In the genomic region with DNA sequence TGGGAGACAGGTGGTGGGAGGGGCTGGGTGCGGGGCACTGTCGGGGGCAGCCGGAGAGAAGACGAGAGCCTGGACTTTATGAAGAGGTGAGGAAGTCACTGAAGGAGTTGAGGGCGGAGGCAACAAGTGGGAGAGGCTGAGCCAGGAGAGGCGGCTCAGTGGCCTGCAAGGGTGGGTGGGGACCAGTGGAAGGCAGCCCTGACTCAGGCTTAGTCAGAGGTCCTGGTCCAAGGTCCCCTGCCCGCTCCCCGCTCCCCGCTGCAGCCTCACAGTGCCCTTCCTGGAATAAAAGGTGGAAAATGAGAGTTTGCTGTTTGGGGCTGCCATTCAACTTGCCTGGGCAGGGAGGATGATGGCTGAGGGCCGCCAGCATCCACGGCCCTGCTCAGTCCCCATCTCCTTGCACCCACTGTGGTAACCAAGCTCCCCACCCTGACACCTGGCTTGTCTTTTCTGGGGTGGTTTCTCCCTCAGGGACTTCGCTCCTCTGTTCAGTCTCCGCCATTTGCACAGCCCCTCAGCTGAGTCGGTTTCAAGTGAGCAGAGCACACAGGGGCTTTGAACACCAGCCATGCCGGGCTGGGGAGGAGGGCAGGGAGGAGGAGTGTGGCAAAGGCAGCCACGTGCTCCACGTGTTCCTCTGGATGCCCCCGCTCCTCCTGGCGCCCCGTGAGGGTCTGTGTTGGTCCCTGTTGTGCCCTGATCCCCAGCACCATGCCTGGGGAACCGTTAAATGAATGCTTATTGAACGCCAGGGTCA, we compare ENCODE assay signal across 10 cellular contexts. TPM values are rescaled to one million over a fixed set of nuclear protein-coding genes. Genes with fewer than 3 reads are reported as not detected.
A peak's percentile ranks its signal among the peaks of the same experiment; 100 is the strongest.
DNase-seq lines count a peak whose midpoint lies in the region; ATAC-seq, FAIRE-seq and TF ChIP-seq lines count a peak whose summit lies in the region.
"Had no signal": no experiment of that assay in that cellular context is flagged by ENCODE, and none has a peak within 500 bp of the region (broad histone marks: within the 10 kb centered on the region; RNA-seq: fewer than 3 reads in every experiment).

No MANE protein-coding gene starts in this region.

- H3K36me3 Mint-ChIP-seq in activated CD8-positive, alpha-beta memory T cell treated with anti-CD3 and anti-CD28 coated beads, Interleukin-2, amount 10 ng/mL, durations not matched to agents 7 days and 5 days = no peaks in the 10 kb centered on the region

- no peak overlapping the region for H3K9ac ChIP-seq in BLaER1 treated with 17β-estradiol and CSF1 and Interleukin-3, amounts not matched to agents 10 nM and 100 nM

- no peak for TF ChIP-seq POLR2A in esophagus muscularis mucosa (IDR thresholded peaks at IDR 0.05; ENCODE audit: low read depth)
- no peak for TF ChIP-seq POLR2A in suprapubic skin (IDR thresholded peaks at IDR 0.05)

- H3K36me3 ChIP-seq in BLaER1 treated with 17β-estradiol and CSF1 and Interleukin-3, amounts not matched to agents 10 nM and 100 nM = no peaks in the 10 kb centered on the region
- H3K36me3 ChIP-seq in esophagus muscularis mucosa (no peaks in the 10 kb centered on the region), muscle layer of duodenum (ENCODE audit: control insufficient read depth in 1 of 2, insufficient read depth in 2 of 2, low read length in 2 of 2) (no peaks in the 10 kb centered on the region), suprapubic skin (no peaks in the 10 kb centered on the region)

- H3K27ac ChIP-seq in BLaER1 treated with 17β-estradiol and CSF1 and Interleukin-3, amounts not matched to agents 10 nM and 100 nM = no peak overlapping the region
- H3K27ac ChIP-seq in esophagus muscularis mucosa (replicated peaks in 1 of 4) (peak overlapping the region; percentile 31 to 62 (median 44)), muscle layer of duodenum (ENCODE audit: low read length) (peak overlapping the region; percentile 76), suprapubic skin (no peak overlapping the region)

- H3K27ac Mint-ChIP-seq in activated CD8-positive, alpha-beta memory T cell treated with anti-CD3 and anti-CD28 coated beads, Interleukin-2, amount 10 ng/mL, durations not matched to agents 7 days and 5 days = no peak overlapping the region

- CTCF ChIA-PET in activated CD8-positive, alpha-beta memory T cell treated with anti-CD3 and anti-CD28 coated beads, Interleukin-2, amount 10 ng/mL, durations not matched to agents 7 days and 5 days (lab: Charles Lee) = no interaction called here

- peak overlapping the region in 8 of 11 experiments; percentile 5 to 42 (median 20); a peak in 10 of 22 replicates for H3K4me2 ChIP-seq in BLaER1 treated with 17β-estradiol and CSF1 and Interleukin-3, amounts not matched to agents 10 nM and 100 nM

- TF ChIP-seq CTCF in esophagus muscularis mucosa (IDR thresholded peaks at IDR 0.05) = no peak
- TF ChIP-seq CTCF in suprapubic skin (IDR thresholded peaks at IDR 0.05) = no peak

- FAIRE-seq in RCC 7860 (lab: Jason Lieb, UNC) = peak; percentile 84

- ATAC-seq in activated CD8-positive, alpha-beta memory T cell treated with anti-CD3 and anti-CD28 coated beads, Interleukin-2, amount 10 ng/mL, durations not matched to agents 7 days and 5 days = no peak

- H3K9me3 ChIP-seq in BLaER1 treated with 17β-estradiol and CSF1 and Interleukin-3, amounts not matched to agents 10 nM and 100 nM (replicated peaks in 1 of 11) = peaks cover 7 to 17% (median 11%) of the 10 kb centered on the region in 11 experiments; a peak in 21 of 22 replicates
- H3K9me3 ChIP-seq in esophagus muscularis mucosa = no peaks in the 10 kb centered on the region
- no peaks in the 10 kb centered on the region for H3K9me3 ChIP-seq in muscle layer of duodenum (ENCODE audit: control insufficient read depth in 1 of 2, low read length in 2 of 2)
- no peaks in the 10 kb centered on the region for H3K9me3 ChIP-seq in suprapubic skin

- peaks cover 9 to 34% (median 21%) of the 10 kb centered on the region in 10 experiments; a peak in 19 of 20 replicates for H3K4me1 ChIP-seq in BLaER1 treated with 17β-estradiol and CSF1 and Interleukin-3, amounts not matched to agents 10 nM and 100 nM
- H3K4me1 ChIP-seq in esophagus muscularis mucosa (peaks cover 15 to 22% (median 21%) of the 10 kb centered on the region in 4 donors), muscle layer of duodenum (ENCODE audit: control insufficient read depth in 1 of 2, insufficient read depth in 2 of 2, low read length in 2 of 2) (peaks cover 0 to 10% of the 10 kb centered on the region in 2 donors), suprapubic skin (peaks cover 18% of the 10 kb centered on the region)

- no peak overlapping the region for H3K4me3 ChIP-seq in BLaER1 treated with 17β-estradiol and CSF1 and Interleukin-3, amounts not matched to agents 10 nM and 100 nM
- no peak overlapping the region for H3K4me3 ChIP-seq in esophagus muscularis mucosa
- H3K4me3 ChIP-seq in muscle layer of duodenum (ENCODE audit: low read depth in 1 of 2, low read length in 2 of 2) = no peak overlapping the region
- no peak overlapping the region for H3K4me3 ChIP-seq in suprapubic skin

- H3K4me1 Mint-ChIP-seq in activated CD8-positive, alpha-beta memory T cell treated with anti-CD3 and anti-CD28 coated beads, Interleukin-2, amount 10 ng/mL, durations not matched to agents 7 days and 5 days = peaks cover 8% of the 10 kb centered on the region

- no peak for TF ChIP-seq EP300 in esophagus muscularis mucosa (IDR thresholded peaks at IDR 0.05)
- no peak for TF ChIP-seq EP300 in suprapubic skin (IDR thresholded peaks at IDR 0.05)

- no peaks in the 10 kb centered on the region for H3K27me3 Mint-ChIP-seq in activated CD8-positive, alpha-beta memory T cell treated with anti-CD3 and anti-CD28 coated beads, Interleukin-2, amount 10 ng/mL, durations not matched to agents 7 days and 5 days

- intact Hi-C loops in esophagus muscularis mucosa (cut with DNase I) = no loop called here

- H3K27me3 ChIP-seq in BLaER1 treated with 17β-estradiol and CSF1 and Interleukin-3, amounts not matched to agents 10 nM and 100 nM = no peaks in the 10 kb centered on the region
- no peaks in the 10 kb centered on the region for H3K27me3 ChIP-seq in esophagus muscularis mucosa
- no peaks in the 10 kb centered on the region for H3K27me3 ChIP-seq in muscle layer of duodenum (ENCODE audit: low read depth, low read length)
- H3K27me3 ChIP-seq in suprapubic skin = no peaks in the 10 kb centered on the region

- peak; percentile 89 for DNase-seq in RCC 7860 (ENCODE audit: low spot score)
- no peak for DNase-seq in esophagus muscularis mucosa (ENCODE audit: extremely low spot score)
- DNase-seq in activated CD8-positive, alpha-beta memory T cell treated with anti-CD3 and anti-CD28 coated beads, Interleukin-2, amount 10 ng/mL, durations not matched to agents 7 days and 5 days = no peak
- no peak for DNase-seq in NCI-H2029 (lab: John Stamatoyannopoulos, UW)
- DNase-seq in NCI-H526 treated with DMSO at 0.1 percent for 48 hours (lab: John Stamatoyannopoulos, UW) = no peak
- no peak for DNase-seq in suprapubic skin (ENCODE audit: low spot score in 2 of 2)
- DNase-seq: RPMI8226; stimulated activated CD4-positive, alpha-beta T cell treated with anti-CD3 and anti-CD28 coated beads, Interleukin-4, amount 100 ng/mL, for 1 hour had no signal

- WGBS in esophagus muscularis mucosa = 80% methylated on average over 22 of the region's 22 CpGs
- 66% methylated on average over 14 of the region's 22 CpGs for WGBS in suprapubic skin

- peaks cover 5% of the 10 kb centered on the region for H3K9me3 Mint-ChIP-seq in activated CD8-positive, alpha-beta memory T cell treated with anti-CD3 and anti-CD28 coated beads, Interleukin-2, amount 10 ng/mL, durations not matched to agents 7 days and 5 days (ENCODE audit: low read depth)

- no peak overlapping the region for H3K4me3 Mint-ChIP-seq in activated CD8-positive, alpha-beta memory T cell treated with anti-CD3 and anti-CD28 coated beads, Interleukin-2, amount 10 ng/mL, durations not matched to agents 7 days and 5 days

- H4K20me1 ChIP-seq in BLaER1 treated with 17β-estradiol and CSF1 and Interleukin-3, amounts not matched to agents 10 nM and 100 nM = no peaks in the 10 kb centered on the region

RNA-seq across cellular contexts. Expression of a gene that starts 13.7 kb away (rescaled TPM):
- total RNA-seq in esophagus muscularis mucosa = 10 to 100 TPM; 41.5 to 59.1 (median 54.4) TPM
- 10 to 100 TPM; 36.7 to 41.8 TPM for total RNA-seq in activated CD8-positive, alpha-beta memory T cell treated with anti-CD3 and anti-CD28 coated beads, Interleukin-2, amount 10 ng/mL, durations not matched to agents 7 days and 5 days
- 10 to 100 TPM; 21.3 to 37.0 (median 30.5) TPM for total RNA-seq in suprapubic skin

RNA-seq across cellular contexts. Expression of a gene that starts 15.7 kb away (rescaled TPM):
- 10 to 100 TPM; 21.6 to 33.8 (median 31.9) TPM for total RNA-seq in esophagus muscularis mucosa
- 10 to 100 TPM; 20.3 to 21.4 TPM for total RNA-seq in activated CD8-positive, alpha-beta memory T cell treated with anti-CD3 and anti-CD28 coated beads, Interleukin-2, amount 10 ng/mL, durations not matched to agents 7 days and 5 days
- 10 to 100 TPM; 22.8 to 40.0 (median 30.4) TPM for total RNA-seq in suprapubic skin

Comparison
In these comparisons a context has a peak if more than half of its experiments do, and no peak if none do; other contexts are left out.
1. H3K27ac ChIP-seq: peak in esophagus muscularis mucosa (4 of 4) and muscle layer of duodenum (single experiment); none in BLaER1 treated with 17β-estradiol and CSF1 and Interleukin-3, amounts not matched to agents 10 nM and 100 nM (0 of 11) and suprapubic skin (single experiment).